9 cellular contexts compared by ENCODE assay signal in genomic region chr7:133853706-133854276, GRCh38.
DNase-seq lines count a peak whose midpoint lies in the region; ATAC-seq, FAIRE-seq and TF ChIP-seq lines count a peak whose summit lies in the region.
"Had no signal": no experiment of that assay in that cellular context is flagged by ENCODE, and none has a peak within 500 bp of the region (broad histone marks: within the 10 kb centered on the region; RNA-seq: fewer than 3 reads in every experiment).

No MANE protein-coding gene starts in this region.

- no peak for TF ChIP-seq RAD21 in HepG2 (CRISPR knock-in tag; IDR thresholded peaks at IDR 0.05)

- H3K4me3 ChIP-seq in BE2C (ENCODE audit: low read depth, low read length) (peak overlapping the region; percentile 25; the same call in 1 of the 2 replicates), astrocyte of the spinal cord (ENCODE audit: low read depth, low read length) (no peak overlapping the region), HepG2 (replicated peaks in 1 of 3; ENCODE audit: insufficient read depth in 1 of 3, low read depth in 2 of 3, low read length in 3 of 3) (no peak overlapping the region)

- ATAC-seq in HG03139 (IDR thresholded peaks at IDR 0.05; ENCODE audit: unreplicated experiment) (peak; percentile 67), HepG2 (peak; percentile 98), HG03280 (IDR thresholded peaks at IDR 0.05; ENCODE audit: unreplicated experiment) (no peak)

- H3K9me3 ChIP-seq in BE2C = no peaks in the 10 kb centered on the region
- H3K9me3 ChIP-seq in HepG2 (ENCODE audit: low read length) = no peaks in the 10 kb centered on the region

- H2AFZ ChIP-seq in HepG2 (ENCODE audit: low read length) = no peak overlapping the region

- H4K20me1 ChIP-seq in HepG2 (ENCODE audit: insufficient read depth, low read length) = no peaks in the 10 kb centered on the region

- H3K27me3 ChIP-seq in BE2C (no peaks in the 10 kb centered on the region), HepG2 (ENCODE audit: control insufficient read depth in 1 of 2, insufficient read depth in 2 of 2, low read length in 2 of 2) (no peaks in the 10 kb centered on the region)

- peak; percentile 87 for TF ChIP-seq CTCF in BE2C (IDR thresholded peaks at IDR 0.05; ENCODE audit: low read depth, low read length)
- TF ChIP-seq CTCF in GM13976 (IDR thresholded peaks at IDR 0.05; ENCODE audit: borderline replicate concordance, control extremely low read depth, extremely low read depth, insufficient read depth, missing control alignments) = peak; percentile 27
- TF ChIP-seq CTCF in astrocyte of the spinal cord (IDR thresholded peaks at IDR 0.05; ENCODE audit: low read depth, low read length) = peak; percentile 55
- peak; percentile 54 for TF ChIP-seq CTCF in HepG2 (CRISPR knock-in tag; IDR thresholded peaks at IDR 0.05)

- WGBS in HepG2 (ENCODE audit: low lambda C conversion rate) = 65% methylated on average over 6 of the region's 6 CpGs

- POLR2A ChIA-PET in HepG2 (lab: Yijun Ruan, JAX) = no interaction called here

- H3K27ac ChIP-seq in HepG2 (ENCODE audit: extremely low read length, insufficient read depth, low read length) = no peak overlapping the region

- no TSS peak for BruUV-seq in HepG2 (replicated peaks; lab: Mats Ljungman, UMichigan)

- H3K9ac ChIP-seq in HepG2 (ENCODE audit: insufficient read depth, low read depth, low read length) = no peak overlapping the region

- H3K79me2 ChIP-seq in HepG2 (ENCODE audit: insufficient read depth, low read length) = no peaks in the 10 kb centered on the region

- intact Hi-C loops in HepG2 (cut with micrococcal nuclease; ENCODE audit: unreplicated experiment) (loop anchor here (10.0 kb wide), 1 partner anchor 571 kb away; no protein-coding TSS in a partner anchor), posterior cingulate gyrus (cut with DNase I) (no loop called here)

- H3K36me3 ChIP-seq in BE2C (no peaks in the 10 kb centered on the region), HepG2 (replicated peaks in 1 of 2; ENCODE audit: control insufficient read depth in 1 of 2, insufficient read depth in 2 of 2, low read length in 2 of 2) (no peaks in the 10 kb centered on the region)

- no peak overlapping the region for H3K4me2 ChIP-seq in HepG2 (ENCODE audit: low read depth, low read length)

- peaks cover 40% of the 10 kb centered on the region for H3K4me1 ChIP-seq in BE2C
- H3K4me1 ChIP-seq in HepG2 (ENCODE audit: insufficient read depth, low read length) = 0 out of 2 replicates have a peak, but pooled peaks cover 7% of the 10 kb centered on the region

- CTCF ChIA-PET in HepG2 (lab: Yijun Ruan, JAX; ENCODE audit: low intra/inter-chr PET ratio, low total read pairs) = interaction anchor here (0.6 kb wide), 1 partner anchor 137 kb away, joined by 3 read pairs; no protein-coding TSS in a partner anchor

- peak; percentile 69 for FAIRE-seq in HepG2 (lab: Jason Lieb, UNC)

- DNase-seq in BE2C (peak; percentile 77), GM13976 (ENCODE audit: low spot score) (peak; percentile 21), NCI-H510A treated with DMSO at 0.1 percent for 48 hours (lab: John Stamatoyannopoulos, UW) (peak; percentile 45), astrocyte of the spinal cord (ENCODE audit: low read depth, low spot score) (peak; percentile 81), HepG2 (ENCODE audit: low spot score) (peak; percentile 47), posterior cingulate gyrus (no peak)
- DNase-seq: right cardiac atrium had no signal

- in situ Hi-C loops in GM13976 (cut with MboI; ENCODE audit: low sequenced_read_pairs, unreplicated experiment) (no loop called here), astrocyte of the spinal cord (cut with HindIII; ENCODE audit: low sequenced_read_pairs) (no loop called here), HepG2 (cut with HindIII; ENCODE audit: extremely low pct_ligation_motif_present, low pct_unique_long_range_greater_than_20kb) (no loop called here)

- TF ChIP-seq EP300 in HepG2 (IDR thresholded peaks at IDR 0.05; ENCODE audit: low read depth in 2 of 2, low read length in 2 of 2) = no peak
- TF ChIP-seq EP300 in HepG2 (CRISPR knock-in tag; IDR thresholded peaks at IDR 0.05; ENCODE audit: borderline replicate concordance) = no peak

- no peak for TF ChIP-seq POLR2A in HepG2 (IDR thresholded peaks at IDR 0.05; ENCODE audit: insufficient read depth in 1 of 2, low read depth in 2 of 2, low read length in 2 of 2)

TF ChIP-seq in HepG2, 621 proteins besides CTCF, POLR2A, EP300 and RAD21:
- TF ChIP-seq FOSL2 (CRISPR knock-in tag; IDR thresholded peaks at IDR 0.05) (0 out of 2 replicates have a peak, but pooled peaks have one; percentile 9), XRCC5 (optimal IDR thresholded peaks at IDR 0.05; ENCODE audit: low read length) (peak; percentile 75), MTERF4 (CRISPR knock-in tag; IDR thresholded peaks at IDR 0.05) (no peak), STAG1 (CRISPR knock-in tag; IDR thresholded peaks at IDR 0.05) (peak; percentile 48), SMC3 (IDR thresholded peaks at IDR 0.05; ENCODE audit: low read length) (peak; percentile 50; the same call in 1 of the 2 replicates), ZMYM4 (CRISPR knock-in tag; IDR thresholded peaks at IDR 0.05) (0 out of 2 replicates have a peak, but pooled peaks have one; percentile 34), RBAK (CRISPR knock-in tag; IDR thresholded peaks at IDR 0.05) (no peak), PATZ1 (CRISPR knock-in tag; IDR thresholded peaks at IDR 0.05) (no peak), ZNF572 (CRISPR knock-in tag; IDR thresholded peaks at IDR 0.05) (no peak)

Comparison
In these comparisons a context has a peak if more than half of its experiments do, and no peak if none do; other contexts are left out.
1. DNase-seq: peak in BE2C (single experiment), GM13976 (single experiment), NCI-H510A treated with DMSO at 0.1 percent for 48 hours (single experiment), astrocyte of the spinal cord (single experiment) and HepG2 (single experiment); none in posterior cingulate gyrus (0 of 10).
2. CTCF ChIP-seq: peak in every context shown above with its lines; median percentile 87 in BE2C; 55 in astrocyte of the spinal cord; 54 in HepG2; 27 in GM13976.